ENCODE assay signal across 7 cellular contexts in the genomic region with DNA sequence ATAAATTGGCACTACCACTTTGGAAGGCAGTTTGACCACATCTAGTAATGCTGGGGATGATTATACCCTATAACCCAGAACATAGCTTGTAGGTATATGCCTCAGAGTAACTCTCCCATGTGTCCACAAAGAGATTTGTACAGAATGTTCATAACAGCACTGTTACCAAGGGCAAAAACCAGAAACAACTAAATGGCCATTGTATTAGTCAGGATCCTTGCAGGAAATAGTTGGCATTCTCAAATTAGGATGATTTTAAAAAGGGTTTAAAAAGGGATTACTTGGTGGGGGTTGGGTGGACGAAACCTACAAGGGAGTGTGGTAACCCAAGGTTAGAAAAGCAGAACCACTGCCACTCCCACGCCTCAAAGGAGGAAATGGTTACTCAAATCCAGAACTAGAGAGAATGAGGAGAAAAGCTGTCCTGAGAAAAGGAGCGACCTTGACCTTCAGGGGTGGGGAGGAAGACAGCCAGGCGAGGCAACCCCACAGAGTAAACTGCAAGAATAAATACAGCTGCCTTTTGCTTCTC. TPM values are rescaled to one million over a fixed set of nuclear protein-coding genes. Genes with fewer than 3 reads are reported as not detected.
DNase-seq lines count a peak whose midpoint lies in the region; FAIRE-seq and TF ChIP-seq lines count a peak whose summit lies in the region.

No MANE protein-coding gene starts in this region.

- peak overlapping the region; percentile 44 for H3K27ac Mint-ChIP-seq in nephron progenitor cell

- TF ChIP-seq CTCF in cardiac fibroblast (IDR thresholded peaks at IDR 0.05; ENCODE audit: low read depth, low read length) (no peak), nephron progenitor cell (IDR thresholded peaks at IDR 0.05) (no peak)

- H3K27me3 Mint-ChIP-seq in nephron progenitor cell (ENCODE audit: low read depth, poor library complexity): peaks cover 5% of the 10 kb centered on the region

- DNase-seq in GM12892 (ENCODE audit: insufficient read length) (peak; percentile 38), NCI-H226 (peak; percentile 86), cardiac fibroblast (ENCODE audit: low read depth in 2 of 2) (peak; percentile 93), nephron progenitor cell (no peak), NCI-H524 treated with DMSO at 0.1 percent for 48 hours (lab: John Stamatoyannopoulos, UW) (no peak), NCI-H1417 treated with DMSO at 0.1 percent for 48 hours (lab: John Stamatoyannopoulos, UW) (no peak), RKO (ENCODE audit: low spot score) (no peak)

- peak; percentile 24 for FAIRE-seq in GM12892 (lab: Jason Lieb, UNC)

- no peak overlapping the region for H3K4me3 ChIP-seq in cardiac fibroblast (replicated peaks in 1 of 2; ENCODE audit: low read depth in 2 of 2, low read length in 2 of 2)

- peaks cover 5% of the 10 kb centered on the region for H3K9me3 Mint-ChIP-seq in nephron progenitor cell

- H3K4me1 Mint-ChIP-seq in nephron progenitor cell: peaks cover 57% of the 10 kb centered on the region

- H3K4me3 Mint-ChIP-seq in nephron progenitor cell: peak overlapping the region; percentile 95

- H3K36me3 Mint-ChIP-seq in nephron progenitor cell (ENCODE audit: low read depth): peaks cover 5% of the 10 kb centered on the region

- 0 out of 2 replicates have a peak, but pooled peaks have one; percentile 44 for TF ChIP-seq POLR2A in GM12892 (IDR thresholded peaks at IDR 0.05; ENCODE audit: low read depth, low read length)

RNA-seq across cellular contexts. Expression of gene CPPED1, which starts 2.1 kb away (rescaled TPM):
- polyA plus RNA-seq in GM12892 (2012; ENCODE audit: missing spikeins): 4.7 TPM

Comparison
In these comparisons a context has a peak if more than half of its experiments do, and no peak if none do; other contexts are left out.
1. DNase-seq: peak in GM12892 (single experiment), NCI-H226 (single experiment) and cardiac fibroblast (2 of 2); none in nephron progenitor cell (single experiment), NCI-H524 treated with DMSO at 0.1 percent for 48 hours (single experiment), NCI-H1417 treated with DMSO at 0.1 percent for 48 hours (single experiment) and RKO (single experiment).